Comparison of ENCODE assay signal across 1 cellular context in genomic region chr15:51759557-51760070, GRCh38.
TF ChIP-seq lines count a peak whose summit lies in the region.

No MANE protein-coding gene starts in this region.

TF ChIP-seq in K562, 482 proteins besides CTCF, POLR2A, EP300 and RAD21:
- TF ChIP-seq NFXL1 (CRISPR knock-in tag; IDR thresholded peaks at IDR 0.05) = no peak
- TF ChIP-seq CEBPB (tag; IDR thresholded peaks at IDR 0.05) = peak; percentile 87
- no peak for TF ChIP-seq ZNF277 (CRISPR knock-in tag; IDR thresholded peaks at IDR 0.05; ENCODE audit: borderline replicate concordance)
- TF ChIP-seq ARID2 (IDR thresholded peaks at IDR 0.05) = no peak
- no peak for TF ChIP-seq ZNF695 (CRISPR knock-in tag; IDR thresholded peaks at IDR 0.05)
- TF ChIP-seq CC2D1A (IDR thresholded peaks at IDR 0.05) = no peak
- TF ChIP-seq HDAC2 (IDR thresholded peaks at IDR 0.05) = no peak
- no peak for TF ChIP-seq KLF10 (CRISPR knock-in tag; IDR thresholded peaks at IDR 0.05)
- TF ChIP-seq RBM25 (IDR thresholded peaks at IDR 0.05; ENCODE audit: low read depth, low read length, severe bottlenecking) = no peak
- TF ChIP-seq RBBP5 (IDR thresholded peaks at IDR 0.05; ENCODE audit: borderline replicate concordance, insufficient read depth, low read length, poor library complexity, severe bottlenecking) = no peak
- TF ChIP-seq ZNF398 (CRISPR knock-in tag; IDR thresholded peaks at IDR 0.05) = no peak
- TF ChIP-seq HES1 (IDR thresholded peaks at IDR 0.05; ENCODE audit: low read depth) = no peak
- peak; percentile 45; the same call in 1 of the 2 replicates for TF ChIP-seq CEBPG (CRISPR knock-in tag; IDR thresholded peaks at IDR 0.05)
- TF ChIP-seq CEBPG (tag; conservative IDR thresholded peaks at IDR 0.05 in 1 of 2, IDR thresholded peaks at IDR 0.05 in 1 of 2) = peak; percentile 32 to 86; a peak in 3 of 4 replicates
- no peak for TF ChIP-seq FOSL1 (tag; conservative IDR thresholded peaks at IDR 0.05)
- peak in 1 of 2 experiments; percentile 52; a peak in 2 of 4 replicates for TF ChIP-seq MAZ (CRISPR knock-in tag; conservative IDR thresholded peaks at IDR 0.05 in 1 of 2, IDR thresholded peaks at IDR 0.05 in 1 of 2)
- peak; percentile 21; the same call in 1 of the 2 replicates for TF ChIP-seq NFIC (IDR thresholded peaks at IDR 0.05)
- no peak for TF ChIP-seq L3MBTL2 (IDR thresholded peaks at IDR 0.05)
- no peak for TF ChIP-seq ZKSCAN3 (CRISPR knock-in tag; IDR thresholded peaks at IDR 0.05)
- TF ChIP-seq RFX5 (IDR thresholded peaks at IDR 0.05; ENCODE audit: low read depth, low read length) = no peak
- TF ChIP-seq ELK1 (CRISPR knock-in tag; IDR thresholded peaks at IDR 0.05) = no peak
- TF ChIP-seq TRIM24 (IDR thresholded peaks at IDR 0.05) = no peak
- TF ChIP-seq SETDB1 (IDR thresholded peaks at IDR 0.05; ENCODE audit: low read length) = no peak
- no peak for TF ChIP-seq MCM5 (IDR thresholded peaks at IDR 0.05; ENCODE audit: low read depth)
- TF ChIP-seq ZFX (CRISPR knock-in tag; IDR thresholded peaks at IDR 0.05) = no peak
